2 cellular contexts compared by ENCODE assay signal in the genomic region with DNA sequence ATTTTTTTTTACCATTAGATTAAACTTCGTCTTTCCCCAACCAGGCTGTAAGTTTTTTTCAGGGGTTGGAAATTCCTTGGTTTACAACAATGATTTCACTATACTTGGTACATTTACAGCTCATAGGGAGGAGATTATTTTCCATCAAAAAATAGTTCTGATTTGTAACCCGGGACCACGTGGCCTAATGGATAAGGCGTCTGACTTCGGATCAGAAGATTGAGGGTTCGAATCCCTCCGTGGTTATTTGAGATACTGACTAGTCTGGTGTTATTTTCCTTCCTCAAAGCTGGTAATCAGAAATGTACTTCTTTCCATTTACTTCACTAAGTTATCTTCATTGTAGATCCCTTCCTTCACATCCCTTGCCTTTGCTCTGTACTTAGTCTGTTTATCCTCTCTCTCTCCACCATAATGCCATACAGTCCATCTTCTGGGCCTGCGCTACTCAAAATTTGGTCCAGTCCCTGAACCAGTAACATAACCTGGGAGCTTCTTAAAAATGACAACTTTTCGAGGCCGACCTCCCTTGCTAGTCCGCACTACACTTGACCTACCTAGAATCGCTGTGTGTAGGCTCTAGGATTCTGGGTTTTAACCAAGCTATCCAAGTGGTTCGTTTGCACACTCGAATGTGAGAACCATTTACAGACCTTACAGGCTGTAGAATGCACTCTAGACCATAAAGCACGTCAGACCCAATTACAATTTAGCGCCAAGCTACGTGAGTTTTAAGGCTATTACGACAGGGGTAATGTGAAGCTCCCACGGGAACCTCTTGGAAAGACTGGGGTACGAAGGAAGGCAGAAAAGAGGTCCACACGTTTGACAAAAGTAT.
TF ChIP-seq lines count a peak whose summit lies in the region.

No MANE protein-coding gene starts in this region.

TF ChIP-seq in HEK293, 187 proteins besides CTCF, POLR2A, EP300 and RAD21 (continued from another document and continues in another):
- TF ChIP-seq, protein P1, sequence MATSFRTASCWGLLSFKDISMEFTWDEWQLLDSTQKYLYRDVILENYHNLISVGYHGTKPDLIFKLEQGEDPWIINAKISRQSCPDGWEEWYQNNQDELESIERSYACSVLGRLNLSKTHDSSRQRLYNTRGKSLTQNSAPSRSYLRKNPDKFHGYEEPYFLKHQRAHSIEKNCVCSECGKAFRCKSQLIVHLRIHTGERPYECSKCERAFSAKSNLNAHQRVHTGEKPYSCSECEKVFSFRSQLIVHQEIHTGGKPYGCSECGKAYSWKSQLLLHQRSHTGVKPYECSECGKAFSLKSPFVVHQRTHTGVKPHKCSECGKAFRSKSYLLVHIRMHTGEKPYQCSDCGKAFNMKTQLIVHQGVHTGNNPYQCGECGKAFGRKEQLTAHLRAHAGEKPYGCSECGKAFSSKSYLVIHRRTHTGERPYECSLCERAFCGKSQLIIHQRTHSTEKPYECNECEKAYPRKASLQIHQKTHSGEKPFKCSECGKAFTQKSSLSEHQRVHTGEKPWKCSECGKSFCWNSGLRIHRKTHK (tag by site-specific recombination; IDR thresholded peaks at IDR 0.05) = no peak
- TF ChIP-seq ZNF23 (tag by site-specific recombination; IDR thresholded peaks at IDR 0.05; ENCODE audit: borderline replicate concordance) = no peak
- TF ChIP-seq GLIS1 (tag by site-specific recombination; IDR thresholded peaks at IDR 0.05) = no peak
- peak; percentile 63 for TF ChIP-seq ZNF561 (tag by site-specific recombination; IDR thresholded peaks at IDR 0.05; ENCODE audit: borderline replicate concordance)
- no peak for TF ChIP-seq ZNF416 (tag by site-specific recombination; IDR thresholded peaks at IDR 0.05)
- TF ChIP-seq ZNF391 (tag by site-specific recombination; IDR thresholded peaks at IDR 0.05; ENCODE audit: borderline replicate concordance, low read depth) = peak; percentile 85; the same call in 1 of the 2 replicates
- peak; percentile 82 for TF ChIP-seq KLF10 (tag by site-specific recombination; IDR thresholded peaks at IDR 0.05)
- TF ChIP-seq ZNF701 (tag by site-specific recombination; IDR thresholded peaks at IDR 0.05) = no peak
- peak; percentile 83; the same call in 1 of the 2 replicates for TF ChIP-seq ZNF580 (tag by site-specific recombination; IDR thresholded peaks at IDR 0.05)
- no peak for TF ChIP-seq ZNF521 (tag by site-specific recombination; IDR thresholded peaks at IDR 0.05)
- peak; percentile 86 for TF ChIP-seq PRDM10 (tag by site-specific recombination; IDR thresholded peaks at IDR 0.05)
- peak; percentile 40; the same call in 1 of the 2 replicates for TF ChIP-seq ZNF596 (tag by site-specific recombination; IDR thresholded peaks at IDR 0.05)
- peak; percentile 93 for TF ChIP-seq MZF1 (tag by site-specific recombination; IDR thresholded peaks at IDR 0.05; ENCODE audit: borderline replicate concordance)
- no peak for TF ChIP-seq AEBP2 (tag by site-specific recombination; IDR thresholded peaks at IDR 0.05; ENCODE audit: borderline replicate concordance)
- TF ChIP-seq TRIM28 (IDR thresholded peaks at IDR 0.05; ENCODE audit: borderline replicate concordance, low read length) = peak; percentile 23; the same call in 1 of the 2 replicates
- TF ChIP-seq FEZF1 (tag by site-specific recombination; IDR thresholded peaks at IDR 0.05) = no peak; the same call in 1 of the 2 replicates
- TF ChIP-seq ZNF473 (tag by site-specific recombination; IDR thresholded peaks at IDR 0.05) = no peak
- no peak for TF ChIP-seq ZNF114 (tag by site-specific recombination; IDR thresholded peaks at IDR 0.05)
- TF ChIP-seq ZNF2 (tag by site-specific recombination; IDR thresholded peaks at IDR 0.05) = peak; percentile 92
- TF ChIP-seq ZSCAN23 (tag by site-specific recombination; IDR thresholded peaks at IDR 0.05) = peak; percentile 80

TF ChIP-seq in HepG2, 621 proteins besides CTCF, POLR2A, EP300 and RAD21 (continued from another document and continues in another):
- TF ChIP-seq, protein P2, sequence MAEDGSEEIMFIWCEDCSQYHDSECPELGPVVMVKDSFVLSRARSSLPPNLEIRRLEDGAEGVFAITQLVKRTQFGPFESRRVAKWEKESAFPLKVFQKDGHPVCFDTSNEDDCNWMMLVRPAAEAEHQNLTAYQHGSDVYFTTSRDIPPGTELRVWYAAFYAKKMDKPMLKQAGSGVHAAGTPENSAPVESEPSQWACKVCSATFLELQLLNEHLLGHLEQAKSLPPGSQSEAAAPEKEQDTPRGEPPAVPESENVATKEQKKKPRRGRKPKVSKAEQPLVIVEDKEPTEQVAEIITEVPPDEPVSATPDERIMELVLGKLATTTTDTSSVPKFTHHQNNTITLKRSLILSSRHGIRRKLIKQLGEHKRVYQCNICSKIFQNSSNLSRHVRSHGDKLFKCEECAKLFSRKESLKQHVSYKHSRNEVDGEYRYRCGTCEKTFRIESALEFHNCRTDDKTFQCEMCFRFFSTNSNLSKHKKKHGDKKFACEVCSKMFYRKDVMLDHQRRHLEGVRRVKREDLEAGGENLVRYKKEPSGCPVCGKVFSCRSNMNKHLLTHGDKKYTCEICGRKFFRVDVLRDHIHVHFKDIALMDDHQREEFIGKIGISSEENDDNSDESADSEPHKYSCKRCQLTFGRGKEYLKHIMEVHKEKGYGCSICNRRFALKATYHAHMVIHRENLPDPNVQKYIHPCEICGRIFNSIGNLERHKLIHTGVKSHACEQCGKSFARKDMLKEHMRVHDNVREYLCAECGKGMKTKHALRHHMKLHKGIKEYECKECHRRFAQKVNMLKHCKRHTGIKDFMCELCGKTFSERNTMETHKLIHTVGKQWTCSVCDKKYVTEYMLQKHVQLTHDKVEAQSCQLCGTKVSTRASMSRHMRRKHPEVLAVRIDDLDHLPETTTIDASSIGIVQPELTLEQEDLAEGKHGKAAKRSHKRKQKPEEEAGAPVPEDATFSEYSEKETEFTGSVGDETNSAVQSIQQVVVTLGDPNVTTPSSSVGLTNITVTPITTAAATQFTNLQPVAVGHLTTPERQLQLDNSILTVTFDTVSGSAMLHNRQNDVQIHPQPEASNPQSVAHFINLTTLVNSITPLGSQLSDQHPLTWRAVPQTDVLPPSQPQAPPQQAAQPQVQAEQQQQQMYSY (CRISPR knock-in tag; IDR thresholded peaks at IDR 0.05) = no peak
- no peak for TF ChIP-seq ZNF280B (CRISPR knock-in tag; IDR thresholded peaks at IDR 0.05; ENCODE audit: borderline replicate concordance)
- 0 out of 2 replicates have a peak, but pooled peaks have one; percentile 0 for TF ChIP-seq ZNF773 (CRISPR knock-in tag; IDR thresholded peaks at IDR 0.05; ENCODE audit: borderline replicate concordance)
- TF ChIP-seq HMGA1 (CRISPR knock-in tag; conservative IDR thresholded peaks at IDR 0.05) = no peak
- no peak for TF ChIP-seq HOXA9 (CRISPR knock-in tag; IDR thresholded peaks at IDR 0.05; ENCODE audit: borderline replicate concordance)
- TF ChIP-seq CEBPG (CRISPR knock-in tag; IDR thresholded peaks at IDR 0.05) = peak; percentile 56; the same call in 1 of the 2 replicates
- TF ChIP-seq JUN (CRISPR knock-in tag; IDR thresholded peaks at IDR 0.05) = no peak
- TF ChIP-seq, protein P3, sequence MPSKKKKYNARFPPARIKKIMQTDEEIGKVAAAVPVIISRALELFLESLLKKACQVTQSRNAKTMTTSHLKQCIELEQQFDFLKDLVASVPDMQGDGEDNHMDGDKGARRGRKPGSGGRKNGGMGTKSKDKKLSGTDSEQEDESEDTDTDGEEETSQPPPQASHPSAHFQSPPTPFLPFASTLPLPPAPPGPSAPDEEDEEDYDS (CRISPR knock-in tag; IDR thresholded peaks at IDR 0.05) = peak; percentile 58
- 0 out of 2 replicates have a peak, but pooled peaks have one; percentile 54 for TF ChIP-seq XBP1 (CRISPR knock-in tag; IDR thresholded peaks at IDR 0.05)
- 0 out of 2 replicates have a peak, but pooled peaks have one; percentile 37 for TF ChIP-seq THAP7 (CRISPR knock-in tag; IDR thresholded peaks at IDR 0.05)
- 0 out of 2 replicates have a peak, but pooled peaks have one; percentile 38 for TF ChIP-seq ZFP62 (CRISPR knock-in tag; IDR thresholded peaks at IDR 0.05)
- 0 out of 2 replicates have a peak, but pooled peaks have one; percentile 33 for TF ChIP-seq TP53 (CRISPR knock-in tag; conservative IDR thresholded peaks at IDR 0.05)
- 0 out of 2 replicates have a peak, but pooled peaks have one; percentile 6 for TF ChIP-seq RARA (CRISPR knock-in tag; IDR thresholded peaks at IDR 0.05)
- peak in 1 of 2 experiments; percentile 47; a peak in 2 of 4 replicates for TF ChIP-seq KLF16 (CRISPR knock-in tag; IDR thresholded peaks at IDR 0.05)
- TF ChIP-seq, protein P4, sequence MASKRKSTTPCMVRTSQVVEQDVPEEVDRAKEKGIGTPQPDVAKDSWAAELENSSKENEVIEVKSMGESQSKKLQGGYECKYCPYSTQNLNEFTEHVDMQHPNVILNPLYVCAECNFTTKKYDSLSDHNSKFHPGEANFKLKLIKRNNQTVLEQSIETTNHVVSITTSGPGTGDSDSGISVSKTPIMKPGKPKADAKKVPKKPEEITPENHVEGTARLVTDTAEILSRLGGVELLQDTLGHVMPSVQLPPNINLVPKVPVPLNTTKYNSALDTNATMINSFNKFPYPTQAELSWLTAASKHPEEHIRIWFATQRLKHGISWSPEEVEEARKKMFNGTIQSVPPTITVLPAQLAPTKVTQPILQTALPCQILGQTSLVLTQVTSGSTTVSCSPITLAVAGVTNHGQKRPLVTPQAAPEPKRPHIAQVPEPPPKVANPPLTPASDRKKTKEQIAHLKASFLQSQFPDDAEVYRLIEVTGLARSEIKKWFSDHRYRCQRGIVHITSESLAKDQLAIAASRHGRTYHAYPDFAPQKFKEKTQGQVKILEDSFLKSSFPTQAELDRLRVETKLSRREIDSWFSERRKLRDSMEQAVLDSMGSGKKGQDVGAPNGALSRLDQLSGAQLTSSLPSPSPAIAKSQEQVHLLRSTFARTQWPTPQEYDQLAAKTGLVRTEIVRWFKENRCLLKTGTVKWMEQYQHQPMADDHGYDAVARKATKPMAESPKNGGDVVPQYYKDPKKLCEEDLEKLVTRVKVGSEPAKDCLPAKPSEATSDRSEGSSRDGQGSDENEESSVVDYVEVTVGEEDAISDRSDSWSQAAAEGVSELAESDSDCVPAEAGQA (IDR thresholded peaks at IDR 0.05; ENCODE audit: low read depth) = no peak
- TF ChIP-seq, protein P4 (CRISPR knock-in tag; IDR thresholded peaks at IDR 0.05; ENCODE audit: borderline replicate concordance) = peak; percentile 80; the same call in 1 of the 2 replicates
- TF ChIP-seq HNRNPK (IDR thresholded peaks at IDR 0.05; ENCODE audit: low read depth, low read length, poor library complexity, severe bottlenecking) = peak; percentile 31
- TF ChIP-seq ZNF740 (CRISPR knock-in tag; IDR thresholded peaks at IDR 0.05) = no peak
- no peak for TF ChIP-seq CHD2 (IDR thresholded peaks at IDR 0.05; ENCODE audit: low read depth, low read length)
- TF ChIP-seq PRMT3 (CRISPR knock-in tag; IDR thresholded peaks at IDR 0.05; ENCODE audit: borderline replicate concordance, low read depth) = 0 out of 2 replicates have a peak, but pooled peaks have one; percentile 30
- TF ChIP-seq MTA1 (CRISPR knock-in tag; IDR thresholded peaks at IDR 0.05; ENCODE audit: borderline replicate concordance) = no peak
- peak; percentile 41; the same call in 1 of the 2 replicates for TF ChIP-seq ZNF580 (CRISPR knock-in tag; IDR thresholded peaks at IDR 0.05; ENCODE audit: borderline replicate concordance, low read depth)
- peak; percentile 58; the same call in 1 of the 2 replicates for TF ChIP-seq FOXK1 (CRISPR knock-in tag; IDR thresholded peaks at IDR 0.05; ENCODE audit: borderline replicate concordance, low read depth)
- TF ChIP-seq MIER3 (CRISPR knock-in tag; IDR thresholded peaks at IDR 0.05; ENCODE audit: borderline replicate concordance) = 0 out of 2 replicates have a peak, but pooled peaks have one; percentile 19
- TF ChIP-seq ZNF30 (CRISPR knock-in tag; IDR thresholded peaks at IDR 0.05) = no peak
- TF ChIP-seq, protein P5, sequence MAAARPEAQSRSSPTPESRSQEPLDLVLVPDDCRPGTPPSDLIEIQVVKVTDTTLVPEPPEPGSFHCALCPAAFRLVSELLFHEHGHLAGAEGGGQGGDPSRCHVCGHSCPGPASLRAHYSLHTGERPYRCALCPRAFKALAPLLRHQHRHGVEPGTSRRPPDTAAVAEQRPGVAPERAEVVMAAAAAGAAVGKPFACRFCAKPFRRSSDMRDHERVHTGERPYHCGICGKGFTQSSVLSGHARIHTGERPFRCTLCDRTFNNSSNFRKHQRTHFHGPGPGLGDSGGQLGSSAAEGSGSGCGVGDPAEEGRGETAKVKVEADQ (CRISPR knock-in tag; IDR thresholded peaks at IDR 0.05; ENCODE audit: borderline replicate concordance) = 0 out of 2 replicates have a peak, but pooled peaks have one; percentile 31
- TF ChIP-seq JUND (CRISPR knock-in tag; IDR thresholded peaks at IDR 0.05) = 0 out of 2 replicates have a peak, but pooled peaks have one; percentile 42
